In genomic region chrX:38661561-38661960, GRCh38 we compare ENCODE assay signal across 15 cellular contexts.
"Had no signal": no experiment of that assay in that cellular context is flagged by ENCODE, and none has a peak within 500 bp of the region (broad histone marks: within the 10 kb centered on the region; RNA-seq: fewer than 3 reads in every experiment).

No MANE protein-coding gene starts in this region.

- H3K9me3 Mint-ChIP-seq: activated B cell treated with CpG ODN at 0.5 μM for 24 hours; activated CD4-positive, alpha-beta T cell treated with anti-CD3 and anti-CD28 coated beads, Interleukin-2, amount 10 ng/mL, durations not matched to agents 7 days and 5 days; stimulated activated naive CD8-positive, alpha-beta T cell treated with anti-CD3 and anti-CD28 coated beads, Interleukin-15, Interleukin-2, amounts not matched to agents 100 ng/mL and 50 ng/mL, for 24 hours had no signal

- H3K27ac Mint-ChIP-seq: activated B cell treated with CpG ODN at 0.5 μM for 24 hours; activated CD4-positive, alpha-beta T cell treated with anti-CD3 and anti-CD28 coated beads, Interleukin-2, amount 10 ng/mL, durations not matched to agents 7 days and 5 days; activated naive CD8-positive, alpha-beta T cell; nephron progenitor cell; stimulated activated naive CD8-positive, alpha-beta T cell treated with anti-CD3 and anti-CD28 coated beads, Interleukin-15, Interleukin-2, amounts not matched to agents 100 ng/mL and 50 ng/mL, for 24 hours had no signal

- ATAC-seq: esophagus mucosa, sciatic nerve, upper lobe of right lung had no signal

- H3K27ac ChIP-seq: dorsolateral prefrontal cortex, testis, upper lobe of right lung had no signal

- DNase-seq: activated B cell treated with CpG ODN at 0.5 μM for 24 hours; activated CD4-positive, alpha-beta T cell treated with anti-CD3 and anti-CD28 coated beads, Interleukin-2, amount 10 ng/mL, durations not matched to agents 7 days and 5 days; activated effector memory CD4-positive, alpha-beta T cell treated with anti-CD3 and anti-CD28 coated beads, Interleukin-2, amount 50 U/mL, for 16 hours; dorsolateral prefrontal cortex; hippocampal formation; kidney glomerular epithelial cell; nephron progenitor cell; psoas muscle; stimulated activated CD4-positive, alpha-beta T cell treated with anti-CD3 and anti-CD28 coated beads, Interleukin-2, amount 100 ng/mL, for 48 hours; testis; upper lobe of right lung had no signal

- H3K27me3 Mint-ChIP-seq: activated B cell treated with CpG ODN at 0.5 μM for 24 hours; activated CD4-positive, alpha-beta T cell treated with anti-CD3 and anti-CD28 coated beads, Interleukin-2, amount 10 ng/mL, durations not matched to agents 7 days and 5 days; activated naive CD8-positive, alpha-beta T cell; stimulated activated naive CD8-positive, alpha-beta T cell treated with anti-CD3 and anti-CD28 coated beads, Interleukin-15, Interleukin-2, amounts not matched to agents 100 ng/mL and 50 ng/mL, for 24 hours had no signal

- H3K36me3 Mint-ChIP-seq: activated naive CD8-positive, alpha-beta T cell had no signal

- H3K4me1 Mint-ChIP-seq: activated B cell treated with CpG ODN at 0.5 μM for 24 hours; activated CD4-positive, alpha-beta T cell treated with anti-CD3 and anti-CD28 coated beads, Interleukin-2, amount 10 ng/mL, durations not matched to agents 7 days and 5 days; nephron progenitor cell had no signal

- H3K4me3 Mint-ChIP-seq: activated B cell treated with CpG ODN at 0.5 μM for 24 hours; activated CD4-positive, alpha-beta T cell treated with anti-CD3 and anti-CD28 coated beads, Interleukin-2, amount 10 ng/mL, durations not matched to agents 7 days and 5 days; activated naive CD8-positive, alpha-beta T cell; nephron progenitor cell; stimulated activated naive CD8-positive, alpha-beta T cell treated with anti-CD3 and anti-CD28 coated beads, Interleukin-15, Interleukin-2, amounts not matched to agents 100 ng/mL and 50 ng/mL, for 24 hours had no signal
